ENCODE assay signal across 1 cellular context in the genomic region with DNA sequence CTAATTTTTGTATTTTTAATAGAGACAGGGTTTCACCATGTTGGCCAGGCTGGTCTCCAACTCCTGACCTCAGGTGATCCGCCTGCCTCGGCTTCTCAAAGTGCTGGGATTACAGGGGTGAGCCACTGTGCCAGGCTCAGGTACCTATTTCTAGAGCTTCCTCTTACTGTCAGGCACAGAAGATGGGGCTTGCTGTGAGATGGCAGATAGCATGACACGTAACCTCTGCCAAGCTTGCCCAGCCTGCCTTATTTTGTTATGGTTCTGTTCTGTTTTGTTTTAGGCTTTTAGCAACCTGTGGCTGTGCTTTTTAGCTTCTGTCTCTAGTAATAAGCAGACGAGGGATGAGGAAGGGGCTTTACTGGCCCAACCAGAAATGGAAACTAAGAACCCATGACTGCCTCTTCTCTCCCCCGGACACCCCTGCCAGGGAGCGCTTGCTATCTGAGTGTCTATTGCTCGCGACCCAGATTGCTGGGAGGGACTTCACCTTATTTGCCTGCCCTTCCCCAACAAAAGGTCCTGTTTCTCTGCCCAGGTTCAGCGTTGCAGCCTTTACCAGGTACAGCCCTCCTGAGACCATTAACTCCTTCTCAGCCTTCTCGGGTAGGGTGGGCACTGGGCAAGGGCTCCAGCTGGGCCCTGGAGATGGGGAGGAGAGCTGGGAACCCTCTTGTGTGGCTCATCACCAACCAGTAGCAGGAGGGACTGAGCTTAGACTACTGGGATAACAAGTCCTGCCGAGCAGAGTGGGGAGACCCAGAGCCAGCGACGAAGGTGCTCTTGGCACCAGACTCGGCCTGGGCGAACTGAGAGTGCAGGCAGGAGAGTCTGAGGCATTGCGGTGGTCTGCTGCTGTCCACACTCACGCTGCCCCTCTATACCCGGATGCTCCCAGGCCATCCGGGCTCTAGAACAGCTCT.
TF ChIP-seq lines count a peak whose summit lies in the region.

No MANE protein-coding gene starts in this region.

TF ChIP-seq in HEK293, 187 proteins besides CTCF, POLR2A, EP300 and RAD21:
- no peak for TF ChIP-seq ZNF660 (tag by site-specific recombination; IDR thresholded peaks at IDR 0.05)
- peak; percentile 29; the same call in 1 of the 2 replicates for TF ChIP-seq SCRT2 (tag by site-specific recombination; IDR thresholded peaks at IDR 0.05)
- TF ChIP-seq, protein P1, sequence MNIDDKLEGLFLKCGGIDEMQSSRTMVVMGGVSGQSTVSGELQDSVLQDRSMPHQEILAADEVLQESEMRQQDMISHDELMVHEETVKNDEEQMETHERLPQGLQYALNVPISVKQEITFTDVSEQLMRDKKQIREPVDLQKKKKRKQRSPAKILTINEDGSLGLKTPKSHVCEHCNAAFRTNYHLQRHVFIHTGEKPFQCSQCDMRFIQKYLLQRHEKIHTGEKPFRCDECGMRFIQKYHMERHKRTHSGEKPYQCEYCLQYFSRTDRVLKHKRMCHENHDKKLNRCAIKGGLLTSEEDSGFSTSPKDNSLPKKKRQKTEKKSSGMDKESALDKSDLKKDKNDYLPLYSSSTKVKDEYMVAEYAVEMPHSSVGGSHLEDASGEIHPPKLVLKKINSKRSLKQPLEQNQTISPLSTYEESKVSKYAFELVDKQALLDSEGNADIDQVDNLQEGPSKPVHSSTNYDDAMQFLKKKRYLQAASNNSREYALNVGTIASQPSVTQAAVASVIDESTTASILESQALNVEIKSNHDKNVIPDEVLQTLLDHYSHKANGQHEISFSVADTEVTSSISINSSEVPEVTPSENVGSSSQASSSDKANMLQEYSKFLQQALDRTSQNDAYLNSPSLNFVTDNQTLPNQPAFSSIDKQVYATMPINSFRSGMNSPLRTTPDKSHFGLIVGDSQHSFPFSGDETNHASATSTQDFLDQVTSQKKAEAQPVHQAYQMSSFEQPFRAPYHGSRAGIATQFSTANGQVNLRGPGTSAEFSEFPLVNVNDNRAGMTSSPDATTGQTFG (tag by site-specific recombination; IDR thresholded peaks at IDR 0.05; ENCODE audit: borderline replicate concordance): no peak
- TF ChIP-seq BCL11A (tag by site-specific recombination; IDR thresholded peaks at IDR 0.05; ENCODE audit: low read depth): no peak
